Comparison of ENCODE assay signal across 8 cellular contexts in genomic region chr19:18233224-18233825, GRCh38. TPM values are rescaled to one million over a fixed set of nuclear protein-coding genes. Genes with fewer than 3 reads are reported as not detected.
A peak's percentile ranks its signal among the peaks of the same experiment; 100 is the strongest.
DNase-seq lines count a peak whose midpoint lies in the region; TF ChIP-seq lines count a peak whose summit lies in the region.

No MANE protein-coding gene starts in this region.

- TF ChIP-seq EP300 in stomach (IDR thresholded peaks at IDR 0.05), result no peak

- intact Hi-C loops in activated naive CD4-positive, alpha-beta T cell treated with anti-CD3 and anti-CD28 coated beads for 36 hours (cut with micrococcal nuclease), result no loop called here
- intact Hi-C loops in stomach (cut with DNase I; ENCODE audit: low total_unique reads) (no loop called here), prostate gland (cut with DNase I) (no loop called here)

- no peak overlapping the region for H3K27ac Mint-ChIP-seq in activated naive CD4-positive, alpha-beta T cell treated with anti-CD3 and anti-CD28 coated beads for 36 hours

- H3K27me3 Mint-ChIP-seq in activated naive CD4-positive, alpha-beta T cell treated with anti-CD3 and anti-CD28 coated beads for 36 hours (ENCODE audit: low read depth), result peaks cover 51% of the 10 kb centered on the region

- H3K27me3 ChIP-seq in stomach (peaks cover 14 to 88% (median 43%) of the 10 kb centered on the region in 3 donors), prostate gland (replicated peaks; ENCODE audit: insufficient read depth) (peaks cover 10% of the 10 kb centered on the region)

- no peaks in the 10 kb centered on the region for H3K36me3 ChIP-seq in stomach
- no peaks in the 10 kb centered on the region for H3K36me3 ChIP-seq in prostate gland

- H3K9me3 Mint-ChIP-seq in activated naive CD4-positive, alpha-beta T cell treated with anti-CD3 and anti-CD28 coated beads for 36 hours, result peaks cover 2% of the 10 kb centered on the region

- H3K4me3 ChIP-seq in stomach (no peak overlapping the region), prostate gland (no peak overlapping the region)

- WGBS in stomach, 5 donors, result 18 to 22% (median 20%) methylated on average over 36 to 37 of the region's 37 CpGs
- 20% methylated on average over 36 of the region's 37 CpGs for WGBS in prostate gland

- no peaks in the 10 kb centered on the region for H3K36me3 Mint-ChIP-seq in activated naive CD4-positive, alpha-beta T cell treated with anti-CD3 and anti-CD28 coated beads for 36 hours (ENCODE audit: low read depth)

- H3K27ac ChIP-seq in stomach, result no peak overlapping the region
- H3K27ac ChIP-seq in prostate gland, result no peak overlapping the region

- H3K4me1 Mint-ChIP-seq in activated naive CD4-positive, alpha-beta T cell treated with anti-CD3 and anti-CD28 coated beads for 36 hours (ENCODE audit: low read depth), result peaks cover 4% of the 10 kb centered on the region

- CTCF ChIA-PET in activated naive CD4-positive, alpha-beta T cell treated with anti-CD3 and anti-CD28 coated beads for 36 hours (lab: Charles Lee), result interaction anchor here (0.6 to 1.6 kb wide), 7 partner anchors 9 to 178 kb away, joined by 3 to 4 read pairs (median 3); no protein-coding TSS in a partner anchor

- H3K9me3 ChIP-seq in stomach, result peaks cover 4 to 13% (median 13%) of the 10 kb centered on the region in 4 donors
- no peaks in the 10 kb centered on the region for H3K9me3 ChIP-seq in prostate gland

- no peak for TF ChIP-seq POLR2A in stomach (IDR thresholded peaks at IDR 0.05)
- no peak for TF ChIP-seq POLR2A in prostate gland (IDR thresholded peaks at IDR 0.05)

- TF ChIP-seq CTCF in stomach (IDR thresholded peaks at IDR 0.05) (no peak), prostate gland (IDR thresholded peaks at IDR 0.05) (no peak)

- DNase-seq in NCI-H146 (lab: John Stamatoyannopoulos, UW), result peak; percentile 63
- no peak for DNase-seq in NCI-H146 treated with DMSO at 0.1 percent for 48 hours (lab: John Stamatoyannopoulos, UW; ENCODE audit: unreplicated experiment)
- DNase-seq in NOMO-1 treated with dmso at 0.1 percent for 144 hours (lab: John Stamatoyannopoulos, UW; ENCODE audit: unreplicated experiment), result peak; percentile 20
- peak; percentile 63 for DNase-seq in activated naive CD4-positive, alpha-beta T cell treated with anti-CD3 and anti-CD28 coated beads for 36 hours
- DNase-seq in iPS-NIHi11 (ENCODE audit: low spot score), result peak; percentile 97
- DNase-seq in stomach, result peak; percentile 45
- DNase-seq in prostate gland (ENCODE audit: low spot score), result no peak
- no peak for DNase-seq in pons (ENCODE audit: low spot score)

- no peak overlapping the region for H3K4me3 Mint-ChIP-seq in activated naive CD4-positive, alpha-beta T cell treated with anti-CD3 and anti-CD28 coated beads for 36 hours

- H3K4me1 ChIP-seq in stomach (peaks cover 0 to 12% (median 2%) of the 10 kb centered on the region in 4 donors), prostate gland (replicated peaks) (no peaks in the 10 kb centered on the region)

RNA-seq across cellular contexts. Expression of gene PDE4C, which starts 7.1 kb away (rescaled TPM):
- total RNA-seq in activated naive CD4-positive, alpha-beta T cell treated with anti-CD3 and anti-CD28 coated beads for 36 hours, result under 1 TPM in 1 of 2 experiments, not detected in 1; 0.10 TPM
- total RNA-seq in stomach (10 to 100 TPM in 3 of 5 donors, 1 to 10 TPM in 1, under 1 TPM in 1; 0.87 to 25.4 (median 11.4) TPM), prostate gland (1 to 10 TPM in 1 of 2 donors, under 1 TPM in 1; 0.27 to 1.6 TPM)
- under 1 TPM in 1 of 3 donors, not detected in 2; 0.95 TPM for polyA plus RNA-seq in stomach

RNA-seq across cellular contexts. Expression of gene RAB3A, which starts 29.5 kb away (rescaled TPM):
- 1 to 10 TPM; 3.8 to 6.0 TPM for total RNA-seq in activated naive CD4-positive, alpha-beta T cell treated with anti-CD3 and anti-CD28 coated beads for 36 hours
- total RNA-seq in stomach (1 to 10 TPM in 3 of 5 donors, under 1 TPM in 1, not detected in 1; 0.87 to 2.2 (median 1.7) TPM), prostate gland (1 to 10 TPM; 2.5 to 6.0 TPM)
- polyA plus RNA-seq in stomach, result 1 to 10 TPM; 1.4 to 2.2 (median 2.0) TPM

RNA-seq across cellular contexts. Expression of gene MPV17L2, which starts 40.3 kb away (rescaled TPM):
- 1 to 10 TPM; 6.3 to 6.5 TPM for total RNA-seq in activated naive CD4-positive, alpha-beta T cell treated with anti-CD3 and anti-CD28 coated beads for 36 hours
- total RNA-seq in stomach (100 to 1,000 TPM in 1 of 5 donors, 10 to 100 TPM in 2, 1 to 10 TPM in 2; 5.9 to 200 (median 13.0) TPM), prostate gland (10 to 100 TPM in 1 of 2 donors, 1 to 10 TPM in 1; 8.5 to 21.1 TPM)
- polyA plus RNA-seq in stomach, result 10 to 100 TPM; 11.6 to 15.4 (median 13.3) TPM

RNA-seq across cellular contexts. Expression of gene IQCN, which starts 40.9 kb away (rescaled TPM):
- total RNA-seq in activated naive CD4-positive, alpha-beta T cell treated with anti-CD3 and anti-CD28 coated beads for 36 hours, result under 1 TPM in 1 of 2 experiments, not detected in 1; 0.19 TPM
- total RNA-seq in stomach, result 10 to 100 TPM in 1 of 5 donors, 1 to 10 TPM in 3, not detected in 1; 2.4 to 35.7 (median 4.0) TPM
- 1 to 10 TPM; 1.4 to 2.7 (median 2.6) TPM for polyA plus RNA-seq in stomach
- total RNA-seq in prostate gland, result 10 to 100 TPM in 1 of 2 donors, 1 to 10 TPM in 1; 4.1 to 19.5 TPM

RNA-seq across cellular contexts. Expression of gene JUND, which starts 48.1 kb away (rescaled TPM):
- total RNA-seq in activated naive CD4-positive, alpha-beta T cell treated with anti-CD3 and anti-CD28 coated beads for 36 hours, result 100 to 1,000 TPM in 1 of 2 experiments, 10 to 100 TPM in 1; 87.9 to 105 TPM
- total RNA-seq in stomach, result 1,000 to 10,000 TPM in 2 of 5 donors, 100 to 1,000 TPM in 3; 118 to 1,659 (median 737) TPM
- polyA plus RNA-seq in stomach, result 100 to 1,000 TPM in 2 of 3 donors, 10 to 100 TPM in 1; 78.6 to 272 (median 102) TPM
- total RNA-seq in prostate gland, result 100 to 1,000 TPM; 521 to 844 TPM

Comparison
In these comparisons a context has a peak if more than half of its experiments do, and no peak if none do; other contexts are left out.
1. DNase-seq: peak in NCI-H146 (single experiment), NOMO-1 treated with dmso at 0.1 percent for 144 hours (single experiment), activated naive CD4-positive, alpha-beta T cell treated with anti-CD3 and anti-CD28 coated beads for 36 hours (single experiment), iPS-NIHi11 (single experiment) and stomach (single experiment); none in NCI-H146 treated with DMSO at 0.1 percent for 48 hours (single experiment), prostate gland (single experiment) and pons (single experiment).